1 cellular context compared by ENCODE assay signal in the genomic region with DNA sequence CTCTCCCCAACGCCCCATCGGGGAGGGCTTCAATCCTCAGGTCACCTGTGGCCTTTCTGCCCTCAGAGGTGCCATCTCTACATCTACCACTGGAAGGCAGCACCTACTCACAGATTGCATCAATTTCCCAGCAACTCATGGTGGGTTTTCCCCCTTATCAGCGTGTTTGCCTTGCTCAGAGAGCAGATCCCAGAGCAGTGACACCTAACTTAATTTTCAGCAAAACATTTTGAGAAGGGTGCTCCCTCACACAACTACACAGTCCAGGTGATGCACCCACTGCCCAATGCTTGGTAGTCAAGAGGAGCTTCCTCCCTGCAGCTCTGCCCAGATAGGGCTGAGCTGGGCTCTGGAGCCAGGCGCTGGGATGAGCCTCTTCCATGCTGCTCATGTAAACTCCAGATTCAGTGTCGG.
TF ChIP-seq lines count a peak whose summit lies in the region.

No MANE protein-coding gene starts in this region.

TF ChIP-seq in GM23338, 12 proteins besides CTCF, POLR2A, EP300 and RAD21 (continued from another document):
- TF ChIP-seq REST (IDR thresholded peaks at IDR 0.05; ENCODE audit: unreplicated experiment) (no peak), JUNB (IDR thresholded peaks at IDR 0.05; ENCODE audit: unreplicated experiment) (no peak), EZH2phosphoT487 (IDR thresholded peaks at IDR 0.05; ENCODE audit: unreplicated experiment) (no peak), STAT1 (IDR thresholded peaks at IDR 0.05; ENCODE audit: unreplicated experiment) (no peak)
TF ChIP-seq in GM23338: peak in this region for 0.
